33 cellular contexts compared by ENCODE assay signal in genomic region chr11:102575016-102575415, GRCh38. TPM values are rescaled to one million over a fixed set of nuclear protein-coding genes. Genes with fewer than 3 reads are reported as not detected.
"Had no signal": no experiment of that assay in that cellular context is flagged by ENCODE, and none has a peak within 500 bp of the region (broad histone marks: within the 10 kb centered on the region; RNA-seq: fewer than 3 reads in every experiment).

No MANE protein-coding gene starts in this region.

- H3K4me3 ChIP-seq: left ventricle myocardium inferior, lung, neural progenitor cell, right atrium auricular region, right lobe of liver, smooth muscle cell, tibial nerve, uterus had no signal

- H3K36me3 ChIP-seq: left ventricle myocardium inferior, neural progenitor cell, neutrophil, right atrium auricular region, right lobe of liver, tibial nerve, uterus had no signal

- ATAC-seq: natural killer cell; right lobe of liver; stimulated activated memory B cell treated with anti-CD40 and anti-IgM and Interleukin-4, amounts not matched to agents 10 μg/mL and 1 μg/mL and 100 μg/mL, for 72 hours; stimulated activated naive CD8-positive, alpha-beta T cell treated with anti-CD3 and anti-CD28 coated beads, Interleukin-15, amount 100 ng/mL, for 72 hours had no signal

- H3K9me3 ChIP-seq: left ventricle myocardium inferior, neutrophil, right atrium auricular region, right lobe of liver, tibial nerve, uterus had no signal

- H3K4me2 ChIP-seq: neural progenitor cell, smooth muscle cell had no signal

- H3K79me2 ChIP-seq: parathyroid adenoma had no signal

- FAIRE-seq: keratinocyte had no signal

- H3K27me3 ChIP-seq: neural progenitor cell, neutrophil, right atrium auricular region, right lobe of liver, tibial nerve, uterus had no signal

- H3K9ac ChIP-seq: neural progenitor cell, parathyroid adenoma had no signal

- H3K4me1 ChIP-seq: left ventricle myocardium inferior, neural progenitor cell, parathyroid adenoma, right atrium auricular region, right lobe of liver, tibial nerve, uterus had no signal

- H2AFZ ChIP-seq: neural progenitor cell, parathyroid adenoma had no signal

- DNase-seq: left ventricle myocardium inferior; mesendoderm; naive B cell; natural killer cell; nephron progenitor cell; occipital lobe; right lobe of liver; stimulated activated CD4-positive, alpha-beta T cell treated with anti-CD3 and anti-CD28 coated beads, Interleukin-1b, Interleukin-23, amount 100 ng/mL, for 48 hours; stimulated activated CD4-positive, alpha-beta T cell treated with anti-CD3 and anti-CD28 coated beads, Interleukin-2, amount 100 ng/mL, for 48 hours; stimulated activated CD4-positive, alpha-beta T cell treated with anti-CD3 and anti-CD28 coated beads, Interleukin-4, amount 100 ng/mL, for 4 hours; stimulated activated CD8-positive, alpha-beta memory T cell treated with anti-CD3 and anti-CD28 coated beads, Interleukin-4, amount 100 ng/mL, for 48 hours; stimulated activated naive CD4-positive, alpha-beta T cell treated with Interleukin-2 at 50 U/mL for 16 hours; stimulated activated naive CD8-positive, alpha-beta T cell treated with anti-CD3 and anti-CD28 coated beads, Interleukin-15, amount 100 ng/mL, for 72 hours; substantia nigra; uterus had no signal

- H3K27ac ChIP-seq: left ventricle myocardium inferior, neural progenitor cell, neutrophil, parathyroid adenoma, right atrium auricular region, right lobe of liver, tibial nerve, uterus had no signal

RNA-seq across cellular contexts. Expression of gene MMP7, which starts 44.5 kb away (rescaled TPM):
- total RNA-seq: left ventricle myocardium inferior, mesothelial cell of epicardium, natural killer cell, osteocyte, progenitor cell of endocrine pancreas, pulmonary artery endothelial cell, right atrium auricular region, skeletal muscle tissue, tibial nerve had no signal

RNA-seq across cellular contexts. Expression of gene MMP20, which starts 50.1 kb away (rescaled TPM):
- total RNA-seq: left ventricle myocardium inferior, lower leg skin, lung, mesothelial cell of epicardium, natural killer cell, occipital lobe, osteocyte, progenitor cell of endocrine pancreas, pulmonary artery endothelial cell, renal cortical epithelial cell, right atrium auricular region, right lobe of liver, skeletal muscle tissue, temporal lobe, tibial nerve, ureter, uterus had no signal
- polyA plus RNA-seq: keratinocyte, lung had no signal
